In genomic region chr15:30823068-30823813, GRCh38 we compare ENCODE assay signal across 8 cellular contexts.
A peak's percentile ranks its signal among the peaks of the same experiment; 100 is the strongest.
DNase-seq lines count a peak whose midpoint lies in the region; ATAC-seq, FAIRE-seq and TF ChIP-seq lines count a peak whose summit lies in the region.
"Not testable (repeated sequence)": the region's sequence is repeated elsewhere in the genome, so short reads cannot be mapped to it uniquely, and the experiment has no call there.

No MANE protein-coding gene starts in this region.

- H3K4me3 ChIP-seq in epithelial cell of esophagus (ENCODE audit: low read length) (peak overlapping the region; percentile 10), neutrophil (ENCODE audit: low read depth in 1 of 2, low read length in 1 of 2) (peak overlapping the region; percentile 18 to 57), testis (peak overlapping the region; percentile 44 to 45)

- DNase-seq in GM12892 (ENCODE audit: insufficient read length); epithelial cell of esophagus (ENCODE audit: low read depth): not testable (repeated sequence)
- DNase-seq in NCI-H1930 (lab: John Stamatoyannopoulos, UW): peak; percentile 16 to 20
- DNase-seq in SKM-1 (lab: John Stamatoyannopoulos, UW; ENCODE audit: unreplicated experiment): peak; percentile 45
- DNase-seq in activated T-cell treated with anti-CD3 and anti-CD28 coated beads, Interleukin-2, amount 50 U/mL, for 72 hours: peak; percentile 57 to 76
- DNase-seq in testis: peak; percentile 76

- H3K27me3 Mint-ChIP-seq in activated T-cell treated with anti-CD3 and anti-CD28 coated beads, Interleukin-2, amount 50 U/mL, for 72 hours (ENCODE audit: low read depth): not testable (repeated sequence)

- FAIRE-seq in GM12892 (lab: Jason Lieb, UNC): peak; percentile 82

- not testable (repeated sequence) for H3K9me3 ChIP-seq in neutrophil, testis

- H3K27me3 ChIP-seq in neutrophil, testis: not testable (repeated sequence)

- H3K36me3 Mint-ChIP-seq in activated T-cell treated with anti-CD3 and anti-CD28 coated beads, Interleukin-2, amount 50 U/mL, for 72 hours (ENCODE audit: insufficient read depth in 2 of 2): not testable (repeated sequence)

- peak overlapping the region; percentile 97 to 100 for H3K4me3 Mint-ChIP-seq in activated T-cell treated with anti-CD3 and anti-CD28 coated beads, Interleukin-2, amount 50 U/mL, for 72 hours

- peaks cover 11% of the 10 kb centered on the region for H3K4me1 Mint-ChIP-seq in activated T-cell treated with anti-CD3 and anti-CD28 coated beads, Interleukin-2, amount 50 U/mL, for 72 hours (ENCODE audit: low read depth)

- 52 to 69% methylated on average over 15 of the region's 15 CpGs for WGBS in testis, 2 donors

- H3K9me3 Mint-ChIP-seq in activated T-cell treated with anti-CD3 and anti-CD28 coated beads, Interleukin-2, amount 50 U/mL, for 72 hours: not testable (repeated sequence)

- not testable (repeated sequence) for H3K4me1 ChIP-seq in neutrophil (ENCODE audit: control insufficient read depth in 1 of 2, insufficient read depth in 1 of 2, low read depth in 1 of 2, low read length in 1 of 2); testis

- peak; percentile 66 for ATAC-seq in HG03066 (IDR thresholded peaks at IDR 0.05; ENCODE audit: low read depth, unreplicated experiment)
- peak; percentile 88 to 97 for ATAC-seq in activated T-cell treated with anti-CD3 and anti-CD28 coated beads, Interleukin-2, amount 50 U/mL, for 72 hours (replicated peaks in 1 of 2)

- H3K36me3 ChIP-seq in neutrophil; testis (ENCODE audit: low read depth, missing control alignments): not testable (repeated sequence)

- TF ChIP-seq CTCF in epithelial cell of esophagus (IDR thresholded peaks at IDR 0.05; ENCODE audit: insufficient read depth, low read depth, low read length, missing control alignments); neutrophil (IDR thresholded peaks at IDR 0.05); testis (IDR thresholded peaks at IDR 0.05): not testable (repeated sequence)

- H3K27ac Mint-ChIP-seq in activated T-cell treated with anti-CD3 and anti-CD28 coated beads, Interleukin-2, amount 50 U/mL, for 72 hours: peak overlapping the region; percentile 99

- intact Hi-C loops in testis (cut with DNase I; ENCODE audit: low total_unique reads): not testable (repeated sequence)

- TF ChIP-seq POLR2A in GM12892 (IDR thresholded peaks at IDR 0.05; ENCODE audit: low read depth, low read length); testis (IDR thresholded peaks at IDR 0.05): not testable (repeated sequence)

- peak overlapping the region; percentile 53 for H3K27ac ChIP-seq in neutrophil
- not testable (repeated sequence) for H3K27ac ChIP-seq in testis
